ENCODE assay signal across 1 cellular context in genomic region chr5:113186061-113186460, GRCh38.
TF ChIP-seq lines count a peak whose summit lies in the region.

No MANE protein-coding gene starts in this region.

TF ChIP-seq in WTC11, 78 proteins besides CTCF, POLR2A, EP300 and RAD21:
- TF ChIP-seq ZNF425 (CRISPR knock-in tag; conservative IDR thresholded peaks at IDR 0.05) (no peak), ESRRA (CRISPR knock-in tag; IDR thresholded peaks at IDR 0.05; ENCODE audit: borderline replicate concordance) (no peak), TEAD4 (CRISPR knock-in tag; IDR thresholded peaks at IDR 0.05) (no peak), GTF2I (CRISPR knock-in tag; conservative IDR thresholded peaks at IDR 0.05) (no peak), ZNF219 (CRISPR knock-in tag; IDR thresholded peaks at IDR 0.05; ENCODE audit: borderline replicate concordance) (no peak), ELF4 (CRISPR knock-in tag; IDR thresholded peaks at IDR 0.05; ENCODE audit: low read depth) (no peak), FOXJ3 (CRISPR knock-in tag; IDR thresholded peaks at IDR 0.05; ENCODE audit: borderline replicate concordance) (no peak), PRRX2 (CRISPR knock-in tag; IDR thresholded peaks at IDR 0.05) (no peak), ATF3 (CRISPR knock-in tag; conservative IDR thresholded peaks at IDR 0.05) (no peak), ZNF512 (CRISPR knock-in tag; IDR thresholded peaks at IDR 0.05; ENCODE audit: borderline replicate concordance) (no peak), IRF1 (CRISPR knock-in tag; IDR thresholded peaks at IDR 0.05) (no peak), MXD4 (CRISPR knock-in tag; IDR thresholded peaks at IDR 0.05; ENCODE audit: borderline replicate concordance) (no peak), KAT7 (CRISPR knock-in tag; IDR thresholded peaks at IDR 0.05; ENCODE audit: borderline replicate concordance) (no peak), RORB (CRISPR knock-in tag; IDR thresholded peaks at IDR 0.05) (no peak), CREB1 (CRISPR knock-in tag; IDR thresholded peaks at IDR 0.05) (no peak), FOXK1 (CRISPR knock-in tag; IDR thresholded peaks at IDR 0.05) (no peak), ZMAT4 (CRISPR knock-in tag; IDR thresholded peaks at IDR 0.05) (no peak)
